15 cellular contexts compared by ENCODE assay signal in genomic region chr20:1150218-1150617, GRCh38. TPM values are rescaled to one million over a fixed set of nuclear protein-coding genes. Genes with fewer than 3 reads are reported as not detected.
DNase-seq lines count a peak whose midpoint lies in the region; ATAC-seq and TF ChIP-seq lines count a peak whose summit lies in the region.
"Had no signal": no experiment of that assay in that cellular context is flagged by ENCODE, and none has a peak within 500 bp of the region (broad histone marks: within the 10 kb centered on the region; RNA-seq: fewer than 3 reads in every experiment).

No MANE protein-coding gene starts in this region.

- no peak overlapping the region for H3K27ac ChIP-seq in RWPE1
- H3K27ac ChIP-seq in esophagus muscularis mucosa (replicated peaks in 1 of 4), result no peak overlapping the region
- no peak overlapping the region for H3K27ac ChIP-seq in substantia nigra (ENCODE audit: low read depth, low read length, poor library complexity, severe bottlenecking)
- H3K27ac ChIP-seq: parathyroid adenoma had no signal

- H3K27me3 ChIP-seq in esophagus muscularis mucosa, result no peaks in the 10 kb centered on the region
- H3K27me3 ChIP-seq: MG63 had no signal

- H3K36me3 ChIP-seq in esophagus muscularis mucosa, result peaks cover 7 to 69% (median 38%) of the 10 kb centered on the region in 4 donors

- H3K9me3 ChIP-seq in esophagus muscularis mucosa, result no peaks in the 10 kb centered on the region
- H3K9me3 ChIP-seq: MG63 had no signal

- WGBS in esophagus muscularis mucosa, result 80% methylated on average over 4 of the region's 4 CpGs

- H3K4me3 Mint-ChIP-seq in natural killer cell treated with Interleukin-12 subunit alpha and Interleukin-12 subunit beta and Interleukin-15 and Interleukin-18, amount 100 ng/mL, for 72 hours, result no peak overlapping the region
- H3K4me3 Mint-ChIP-seq: H9 had no signal

- H3K4me1 Mint-ChIP-seq in natural killer cell treated with Interleukin-12 subunit alpha and Interleukin-12 subunit beta and Interleukin-15 and Interleukin-18, amount 100 ng/mL, for 72 hours (ENCODE audit: low read depth in 2 of 2), result peaks cover 19 to 20% of the 10 kb centered on the region in 2 donors
- H3K4me1 Mint-ChIP-seq: H9 had no signal

- H3K4me1 ChIP-seq in esophagus muscularis mucosa, result peaks cover 0 to 3% (median 1%) of the 10 kb centered on the region in 4 donors
- H3K4me1 ChIP-seq: parathyroid adenoma had no signal

- H3K9me3 Mint-ChIP-seq in natural killer cell treated with Interleukin-12 subunit alpha and Interleukin-12 subunit beta and Interleukin-15 and Interleukin-18, amount 100 ng/mL, for 72 hours, result no peaks in the 10 kb centered on the region
- H3K9me3 Mint-ChIP-seq: H9 had no signal

- TF ChIP-seq POLR2A in esophagus muscularis mucosa (IDR thresholded peaks at IDR 0.05; ENCODE audit: low read depth), result no peak

- CTCF ChIA-PET in RWPE1 (lab: Yijun Ruan, JAX), result interaction anchor here (0.7 kb wide), 2 partner anchors 40 to 79 kb away, joined by 3 to 5 read pairs; no protein-coding TSS in a partner anchor

- intact Hi-C loops in esophagus muscularis mucosa (cut with DNase I), result no loop called here

- no peak for TF ChIP-seq EP300 in esophagus muscularis mucosa (IDR thresholded peaks at IDR 0.05)

- DNase-seq in activated CD4-positive, alpha-beta T cell treated with anti-CD3 and anti-CD28 coated beads, Interleukin-2, amount 50 U/mL, for 48 hours, result peak; percentile 8 to 13
- no peak for DNase-seq in activated CD4-positive, alpha-beta T cell treated with anti-CD3 and anti-CD28 coated beads, Interleukin-2, amount 50 U/mL, for 4 hours
- DNase-seq in RWPE1 (ENCODE audit: low spot score) (peak; percentile 22), esophagus muscularis mucosa (ENCODE audit: extremely low spot score) (peak; percentile 5), substantia nigra (lab: John Stamatoyannopoulos, UW) (no peak), NCI-H510A (lab: John Stamatoyannopoulos, UW) (no peak)
- DNase-seq in natural killer cell treated with Interleukin-12 subunit alpha and Interleukin-12 subunit beta and Interleukin-15 and Interleukin-18, amount 100 ng/mL, for 72 hours (ENCODE audit: low spot score), result no peak
- DNase-seq: activated naive CD4-positive, alpha-beta T cell; central memory CD4-positive, alpha-beta T cell; COR-L47; H9; MG63 had no signal

- peak; percentile 73 to 83 for ATAC-seq in natural killer cell treated with Interleukin-12 subunit alpha and Interleukin-12 subunit beta and Interleukin-15 and Interleukin-18, amount 100 ng/mL, for 72 hours
- no peak for ATAC-seq in GM21576 (IDR thresholded peaks at IDR 0.05; ENCODE audit: unreplicated experiment)

- no peak overlapping the region for H3K27ac Mint-ChIP-seq in natural killer cell treated with Interleukin-12 subunit alpha and Interleukin-12 subunit beta and Interleukin-15 and Interleukin-18, amount 100 ng/mL, for 72 hours
- H3K27ac Mint-ChIP-seq: H9 had no signal

- peaks cover 29% of the 10 kb centered on the region for H3K36me3 Mint-ChIP-seq in natural killer cell treated with Interleukin-12 subunit alpha and Interleukin-12 subunit beta and Interleukin-15 and Interleukin-18, amount 100 ng/mL, for 72 hours

- H3K4me3 ChIP-seq in esophagus muscularis mucosa, result no peak overlapping the region
- H3K4me3 ChIP-seq: MG63 had no signal

- POLR2A ChIA-PET in RWPE1 (lab: Yijun Ruan, JAX; ENCODE audit: low non-redundant PET), result no interaction called here

- TF ChIP-seq CTCF in RWPE1 (conservative IDR thresholded peaks at IDR 0.05; ENCODE audit: low read depth), result no peak
- no peak for TF ChIP-seq CTCF in esophagus muscularis mucosa (IDR thresholded peaks at IDR 0.05)

- no peaks in the 10 kb centered on the region for H3K27me3 Mint-ChIP-seq in natural killer cell treated with Interleukin-12 subunit alpha and Interleukin-12 subunit beta and Interleukin-15 and Interleukin-18, amount 100 ng/mL, for 72 hours

RNA-seq across cellular contexts. Expression of gene PSMF1, which starts 31.8 kb away (rescaled TPM):
- 10 to 100 TPM; 65.4 to 91.5 (median 73.4) TPM for total RNA-seq in esophagus muscularis mucosa
- 100 to 1,000 TPM; 145 to 161 TPM for total RNA-seq in natural killer cell treated with Interleukin-12 subunit alpha and Interleukin-12 subunit beta and Interleukin-15 and Interleukin-18, amount 100 ng/mL, for 72 hours

RNA-seq across cellular contexts. Expression of gene TMEM74B, which starts 34.6 kb away (rescaled TPM):
- 1 to 10 TPM in 2 of 4 donors, under 1 TPM in 2; 0.71 to 2.1 (median 1.2) TPM for total RNA-seq in esophagus muscularis mucosa
- total RNA-seq in natural killer cell treated with Interleukin-12 subunit alpha and Interleukin-12 subunit beta and Interleukin-15 and Interleukin-18, amount 100 ng/mL, for 72 hours, result not detected
- total RNA-seq: mononuclear cell had no signal

RNA-seq across cellular contexts. Expression of gene C20orf202, which starts 53.0 kb away (rescaled TPM):
- under 1 TPM in 2 of 4 donors, not detected in 2; 0.17 to 0.52 TPM for total RNA-seq in esophagus muscularis mucosa
- under 1 TPM in 1 of 2 donors, not detected in 1; 0.40 TPM for total RNA-seq in natural killer cell treated with Interleukin-12 subunit alpha and Interleukin-12 subunit beta and Interleukin-15 and Interleukin-18, amount 100 ng/mL, for 72 hours
- total RNA-seq: mononuclear cell had no signal

Comparison
In these comparisons a context has a peak if more than half of its experiments do, and no peak if none do; other contexts are left out.
1. DNase-seq: peak in activated CD4-positive, alpha-beta T cell treated with anti-CD3 and anti-CD28 coated beads, Interleukin-2, amount 50 U/mL, for 48 hours (2 of 2), RWPE1 (single experiment) and esophagus muscularis mucosa (single experiment); none in activated CD4-positive, alpha-beta T cell treated with anti-CD3 and anti-CD28 coated beads, Interleukin-2, amount 50 U/mL, for 4 hours (0 of 2), natural killer cell treated with Interleukin-12 subunit alpha and Interleukin-12 subunit beta and Interleukin-15 and Interleukin-18, amount 100 ng/mL, for 72 hours (single experiment), substantia nigra (0 of 49) and NCI-H510A (single experiment).